Comparison of ENCODE assay signal across 15 cellular contexts in genomic region chr1:19232526-19232851, GRCh38. TPM values are rescaled to one million over a fixed set of nuclear protein-coding genes. Genes with fewer than 3 reads are reported as not detected.
DNase-seq lines count a peak whose midpoint lies in the region; ATAC-seq and TF ChIP-seq lines count a peak whose summit lies in the region.
"Had no signal": no experiment of that assay in that cellular context is flagged by ENCODE, and none has a peak within 500 bp of the region (broad histone marks: within the 10 kb centered on the region; RNA-seq: fewer than 3 reads in every experiment).

No MANE protein-coding gene starts in this region.

- peaks cover 12% of the 10 kb centered on the region for H3K4me1 ChIP-seq in upper lobe of right lung

- no peaks in the 10 kb centered on the region for H3K4me1 Mint-ChIP-seq in activated CD4-positive, alpha-beta T cell treated with anti-CD3 and anti-CD28 coated beads for 36 hours
- no peaks in the 10 kb centered on the region for H3K4me1 Mint-ChIP-seq in activated CD4-positive, alpha-beta T cell treated with anti-CD3 and anti-CD28 coated beads, Interleukin-2, amount 10 ng/mL, durations not matched to agents 24 days and 14 days

- H3K4me3 ChIP-seq in upper lobe of right lung, result no peak overlapping the region

- POLR2A ChIA-PET in activated CD4-positive, alpha-beta T cell treated with anti-CD3 and anti-CD28 coated beads for 36 hours (lab: Charles Lee), result no interaction called here

- DNase-seq in activated CD4-positive, alpha-beta T cell treated with anti-CD3 and anti-CD28 coated beads for 36 hours, result peak; percentile 19
- no peak for DNase-seq in activated CD4-positive, alpha-beta T cell treated with anti-CD3 and anti-CD28 coated beads, Interleukin-2, amount 50 U/mL, for 48 hours
- DNase-seq in left colon (no peak), upper lobe of right lung (no peak), NCI-H510A treated with DMSO at 0.1 percent for 48 hours (lab: John Stamatoyannopoulos, UW) (no peak)
- no peak for DNase-seq in activated CD8-positive, alpha-beta memory T cell treated with anti-CD3 and anti-CD28 coated beads, Interleukin-2, amount 50 U/mL, for 48 hours
- no peak for DNase-seq in activated CD4-positive, alpha-beta T cell treated with anti-CD3 and anti-CD28 coated beads, Interleukin-2, amount 10 ng/mL, durations not matched to agents 24 days and 14 days
- DNase-seq: activated T-cell treated with anti-CD3 and anti-CD28 coated beads, Interleukin-2, amount 50 U/mL, for 4 hours; dermis blood vessel endothelial cell; islet precursor cell; NCI-H526; stimulated activated CD8-positive, alpha-beta memory T cell treated with anti-CD3 and anti-CD28 coated beads, Interleukin-4, amount 100 ng/mL, for 48 hours; T-helper 2 cell had no signal

- peak overlapping the region; percentile 86 for H3K27ac ChIP-seq in cingulate gyrus (ENCODE audit: low read depth, low read length)
- H3K27ac ChIP-seq in upper lobe of right lung, result no peak overlapping the region

- peaks cover 53% of the 10 kb centered on the region for H3K36me3 Mint-ChIP-seq in activated CD4-positive, alpha-beta T cell treated with anti-CD3 and anti-CD28 coated beads for 36 hours (ENCODE audit: low read depth)
- H3K36me3 Mint-ChIP-seq in activated CD4-positive, alpha-beta T cell treated with anti-CD3 and anti-CD28 coated beads, Interleukin-2, amount 10 ng/mL, durations not matched to agents 24 days and 14 days (ENCODE audit: low read depth), result peaks cover 59% of the 10 kb centered on the region

- no peak overlapping the region for H3K4me3 Mint-ChIP-seq in activated CD4-positive, alpha-beta T cell treated with anti-CD3 and anti-CD28 coated beads for 36 hours
- H3K4me3 Mint-ChIP-seq in activated CD4-positive, alpha-beta T cell treated with anti-CD3 and anti-CD28 coated beads, Interleukin-2, amount 10 ng/mL, durations not matched to agents 24 days and 14 days, result no peak overlapping the region
- H3K4me3 Mint-ChIP-seq: activated T-cell treated with anti-CD3 and anti-CD28 coated beads, Interleukin-2, amount 50 U/mL, for 4 hours had no signal

- no peak overlapping the region for H3K27ac Mint-ChIP-seq in activated CD4-positive, alpha-beta T cell treated with anti-CD3 and anti-CD28 coated beads for 36 hours
- H3K27ac Mint-ChIP-seq in activated CD4-positive, alpha-beta T cell treated with anti-CD3 and anti-CD28 coated beads, Interleukin-2, amount 10 ng/mL, durations not matched to agents 24 days and 14 days, result no peak overlapping the region
- H3K27ac Mint-ChIP-seq: progenitor cell of endocrine pancreas had no signal

- intact Hi-C loops in activated CD4-positive, alpha-beta T cell treated with anti-CD3 and anti-CD28 coated beads for 36 hours (cut with DNase I, micrococcal nuclease), result loop anchor here in 1 of 2 experiments (5.0 kb wide), 1 partner anchor 65 kb away; no protein-coding TSS in a partner anchor
- intact Hi-C loops in left colon (cut with DNase I, micrococcal nuclease), result no loop called here
- intact Hi-C loops in upper lobe of right lung (cut with DNase I), result no loop called here
- intact Hi-C loops in activated CD4-positive, alpha-beta T cell treated with anti-CD3 and anti-CD28 coated beads, Interleukin-2, amount 10 ng/mL, durations not matched to agents 24 days and 14 days (cut with micrococcal nuclease), result no loop called here

- TF ChIP-seq CTCF in upper lobe of right lung (IDR thresholded peaks at IDR 0.05), result peak; percentile 7

- no peak for ATAC-seq in activated CD4-positive, alpha-beta T cell treated with anti-CD3 and anti-CD28 coated beads for 36 hours
- peak; percentile 54 for ATAC-seq in left colon
- ATAC-seq in upper lobe of right lung, result peak; percentile 32
- ATAC-seq: activated T-cell treated with anti-CD3 and anti-CD28 coated beads, Interleukin-2, amount 50 U/mL, for 4 hours had no signal

- peaks cover 91% of the 10 kb centered on the region for H3K36me3 ChIP-seq in upper lobe of right lung

- no peaks in the 10 kb centered on the region for H3K9me3 Mint-ChIP-seq in activated CD4-positive, alpha-beta T cell treated with anti-CD3 and anti-CD28 coated beads for 36 hours (ENCODE audit: low read depth)
- no peaks in the 10 kb centered on the region for H3K9me3 Mint-ChIP-seq in activated CD4-positive, alpha-beta T cell treated with anti-CD3 and anti-CD28 coated beads, Interleukin-2, amount 10 ng/mL, durations not matched to agents 24 days and 14 days
- H3K9me3 Mint-ChIP-seq: activated T-cell treated with anti-CD3 and anti-CD28 coated beads, Interleukin-2, amount 50 U/mL, for 4 hours had no signal

- no peaks in the 10 kb centered on the region for H3K9me3 ChIP-seq in upper lobe of right lung

- H3K27me3 Mint-ChIP-seq in activated CD4-positive, alpha-beta T cell treated with anti-CD3 and anti-CD28 coated beads for 36 hours, result no peaks in the 10 kb centered on the region
- H3K27me3 Mint-ChIP-seq in activated CD4-positive, alpha-beta T cell treated with anti-CD3 and anti-CD28 coated beads, Interleukin-2, amount 10 ng/mL, durations not matched to agents 24 days and 14 days, result no peaks in the 10 kb centered on the region
- H3K27me3 Mint-ChIP-seq: progenitor cell of endocrine pancreas had no signal

- H3K27me3 ChIP-seq in upper lobe of right lung, result no peaks in the 10 kb centered on the region

- CTCF ChIA-PET in activated CD4-positive, alpha-beta T cell treated with anti-CD3 and anti-CD28 coated beads for 36 hours (lab: Charles Lee), result interaction anchor here (0.6 to 2.2 kb wide), 6 partner anchors 9 to 148 kb away, joined by 3 to 5 read pairs (median 4); no protein-coding TSS in a partner anchor

RNA-seq across cellular contexts. Expression of gene EMC1, which starts 18.8 kb away (rescaled TPM):
- 10 to 100 TPM; 45.0 to 59.0 TPM for total RNA-seq in activated CD4-positive, alpha-beta T cell treated with anti-CD3 and anti-CD28 coated beads for 36 hours
- total RNA-seq in left colon, result 10 to 100 TPM; 33.2 to 41.1 TPM
- total RNA-seq in upper lobe of right lung, result 38.7 TPM
- 67.9 and 71.1 TPM in 2 replicates for total RNA-seq in activated CD4-positive, alpha-beta T cell treated with anti-CD3 and anti-CD28 coated beads, Interleukin-2, amount 10 ng/mL, durations not matched to agents 24 days and 14 days

RNA-seq across cellular contexts. Expression of gene MRTO4, which starts 19.1 kb away (rescaled TPM):
- total RNA-seq in activated CD4-positive, alpha-beta T cell treated with anti-CD3 and anti-CD28 coated beads for 36 hours, result 10 to 100 TPM; 82.6 to 95.0 TPM
- total RNA-seq in left colon (10 to 100 TPM; 16.3 to 18.5 TPM), upper lobe of right lung (27.3 TPM)
- total RNA-seq in activated CD4-positive, alpha-beta T cell treated with anti-CD3 and anti-CD28 coated beads, Interleukin-2, amount 10 ng/mL, durations not matched to agents 24 days and 14 days, result 132 and 135 TPM in 2 replicates

RNA-seq across cellular contexts. Expression of gene UBR4, which starts 22.4 kb away (rescaled TPM):
- 100 to 1,000 TPM; 117 to 147 TPM for total RNA-seq in activated CD4-positive, alpha-beta T cell treated with anti-CD3 and anti-CD28 coated beads for 36 hours
- 100 to 1,000 TPM; 103 to 114 TPM for total RNA-seq in left colon
- total RNA-seq in upper lobe of right lung, result 110 TPM
- total RNA-seq in activated CD4-positive, alpha-beta T cell treated with anti-CD3 and anti-CD28 coated beads, Interleukin-2, amount 10 ng/mL, durations not matched to agents 24 days and 14 days, result 145 and 162 TPM in 2 replicates

RNA-seq across cellular contexts. Expression of gene AKR7A3, which starts 56.1 kb away (rescaled TPM):
- under 1 TPM; 0.39 to 0.60 TPM for total RNA-seq in activated CD4-positive, alpha-beta T cell treated with anti-CD3 and anti-CD28 coated beads for 36 hours
- 10 to 100 TPM; 92.5 to 94.3 TPM for total RNA-seq in left colon
- total RNA-seq in upper lobe of right lung, result 0.43 TPM
- 1.8 and 2.5 TPM in 2 replicates for total RNA-seq in activated CD4-positive, alpha-beta T cell treated with anti-CD3 and anti-CD28 coated beads, Interleukin-2, amount 10 ng/mL, durations not matched to agents 24 days and 14 days
